Comparison of ENCODE assay signal across 16 cellular contexts in the genomic region with DNA sequence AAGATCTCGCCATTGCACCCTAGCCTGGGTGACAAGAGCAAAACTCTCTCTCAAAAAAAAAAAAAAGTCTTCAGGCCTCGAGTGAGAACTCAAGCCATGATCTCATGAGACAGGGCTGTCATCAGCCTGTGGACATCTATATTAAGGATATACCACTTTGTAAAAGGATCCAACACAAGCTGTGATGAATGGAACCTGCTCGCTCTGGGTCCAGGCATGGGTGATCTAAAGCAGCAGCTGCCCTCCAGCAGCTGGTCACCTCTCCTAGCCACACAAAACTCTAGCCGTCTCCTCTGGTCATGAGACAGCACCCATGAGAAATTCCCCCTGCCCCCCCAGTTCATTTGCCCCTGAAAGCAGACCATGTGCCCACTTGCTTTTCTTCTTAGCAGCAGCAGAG.
"Had no signal": no experiment of that assay in that cellular context is flagged by ENCODE, and none has a peak within 500 bp of the region (broad histone marks: within the 10 kb centered on the region; RNA-seq: fewer than 3 reads in every experiment).

No MANE protein-coding gene starts in this region.

- H3K4me3 ChIP-seq: coronary artery, lung, ovary, right lobe of liver, stomach, testis, tibial artery had no signal

- DNase-seq: effector CD4-positive, alpha-beta T cell; naive thymus-derived CD4-positive, alpha-beta T cell; occipital lobe; ovary; posterior cingulate gyrus; right lobe of liver; stimulated activated CD4-positive, alpha-beta T cell treated with anti-CD3 and anti-CD28 coated beads, Interleukin-2, amount 100 ng/mL, for 24 hours; stimulated activated CD4-positive, alpha-beta T cell treated with anti-CD3 and anti-CD28 coated beads, Interleukin-4, amount 100 ng/mL, for 24 hours; stimulated activated naive CD4-positive, alpha-beta T cell treated with Interleukin-2 at 50 U/mL for 16 hours; stomach; testis; tibial artery had no signal

- H3K27ac ChIP-seq: coronary artery, ovary, right lobe of liver, stomach, testis, tibial artery had no signal

- H3K4me1 ChIP-seq: right lobe of liver, testis, tibial artery had no signal

- H3K36me3 ChIP-seq: ovary, right lobe of liver, stomach, tibial artery had no signal

- H3K27me3 ChIP-seq: ovary, right lobe of liver, stomach, testis had no signal

- ATAC-seq: left lobe of liver; naive thymus-derived CD4-positive, alpha-beta T cell; right lobe of liver; stimulated activated effector memory CD8-positive, alpha-beta T cell treated with anti-CD3 and anti-CD28 coated beads, Interleukin-12 subunit alpha, Interleukin-12 subunit beta, amount 100 ng/mL, for 72 hours had no signal

- H3K9me3 ChIP-seq: ovary, right lobe of liver, stomach, testis, tibial artery had no signal
